1 cellular context compared by ENCODE assay signal in the genomic region with DNA sequence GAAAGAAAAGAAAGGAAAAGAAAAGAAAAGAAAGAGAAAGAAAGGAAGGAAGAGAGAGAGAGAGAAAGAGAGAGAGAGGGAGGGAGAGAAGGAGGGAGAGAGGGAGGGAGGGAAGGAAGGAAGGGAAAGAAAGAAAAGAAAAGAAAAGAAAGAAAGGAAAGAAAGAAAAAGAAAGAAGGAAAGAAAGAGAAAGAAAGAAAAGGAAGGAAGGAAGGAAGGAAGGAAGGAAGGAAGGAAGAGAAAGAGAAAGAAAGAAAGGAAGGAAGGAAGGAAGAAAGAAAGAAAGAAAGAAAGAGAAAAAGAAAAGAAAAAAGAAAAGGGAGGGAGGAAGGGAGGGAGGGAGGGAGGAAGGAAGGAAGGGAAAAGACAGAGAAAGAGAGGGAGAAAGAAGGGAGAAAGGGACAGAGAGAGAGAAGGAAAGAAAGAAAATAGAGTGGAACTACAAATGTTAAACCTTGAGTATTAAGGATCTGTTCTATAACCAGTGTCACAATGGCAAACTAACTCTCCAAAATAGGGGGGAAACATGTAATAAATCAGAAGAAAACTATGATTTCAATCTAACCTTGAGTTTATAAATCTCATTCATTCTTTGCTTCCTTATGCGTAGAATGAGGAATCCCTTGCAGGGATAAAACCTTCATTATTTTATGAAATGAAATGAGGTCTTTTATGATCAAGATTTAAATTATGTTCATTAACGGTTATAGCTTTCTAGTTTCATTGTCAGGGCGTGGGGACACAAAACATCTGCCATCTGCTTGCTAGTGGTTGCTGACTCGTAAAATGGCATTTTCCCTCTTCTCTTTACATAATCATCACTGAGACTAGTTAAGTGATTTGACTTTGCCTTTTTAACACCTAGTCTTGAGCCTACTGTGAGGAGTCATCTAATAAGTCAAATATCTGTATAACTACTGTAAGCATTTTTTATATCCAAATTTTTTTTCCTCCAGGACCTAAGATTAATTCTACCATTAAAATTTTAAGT.
A peak's percentile ranks its signal among the peaks of the same experiment; 100 is the strongest.
TF ChIP-seq lines count a peak whose summit lies in the region.

No MANE protein-coding gene starts in this region.

TF ChIP-seq in HEK293, 187 proteins besides CTCF, POLR2A, EP300 and RAD21 (continued from another document):
- TF ChIP-seq PRDM6 (tag by site-specific recombination; IDR thresholded peaks at IDR 0.05) (peak; percentile 20; the same call in 1 of the 2 replicates), ZNF837 (tag by site-specific recombination; IDR thresholded peaks at IDR 0.05) (no peak), ZNF792 (tag by site-specific recombination; IDR thresholded peaks at IDR 0.05) (no peak), ZIC2 (tag by site-specific recombination; IDR thresholded peaks at IDR 0.05) (no peak), PRDM1 (tag by site-specific recombination; IDR thresholded peaks at IDR 0.05) (peak; percentile 50), ZNF366 (tag by site-specific recombination; conservative IDR thresholded peaks at IDR 0.05) (peak; percentile 94), ZNF777 (tag by site-specific recombination; IDR thresholded peaks at IDR 0.05; ENCODE audit: borderline replicate concordance) (no peak), GFI1B (tag by site-specific recombination; IDR thresholded peaks at IDR 0.05) (no peak), ZNF223 (tag by site-specific recombination; IDR thresholded peaks at IDR 0.05) (no peak), ZBTB48 (tag by site-specific recombination; IDR thresholded peaks at IDR 0.05) (no peak), KLF8 (tag by site-specific recombination; IDR thresholded peaks at IDR 0.05) (no peak), ZNF266 (tag by site-specific recombination; IDR thresholded peaks at IDR 0.05; ENCODE audit: low read depth) (no peak), ZNF560 (tag by site-specific recombination; IDR thresholded peaks at IDR 0.05; ENCODE audit: borderline replicate concordance) (no peak), KLF16 (tag by site-specific recombination; IDR thresholded peaks at IDR 0.05) (no peak), ZNF473 (tag by site-specific recombination; IDR thresholded peaks at IDR 0.05) (no peak), ZNF600 (tag by site-specific recombination; IDR thresholded peaks at IDR 0.05) (no peak)
- TF ChIP-seq, protein P1, sequence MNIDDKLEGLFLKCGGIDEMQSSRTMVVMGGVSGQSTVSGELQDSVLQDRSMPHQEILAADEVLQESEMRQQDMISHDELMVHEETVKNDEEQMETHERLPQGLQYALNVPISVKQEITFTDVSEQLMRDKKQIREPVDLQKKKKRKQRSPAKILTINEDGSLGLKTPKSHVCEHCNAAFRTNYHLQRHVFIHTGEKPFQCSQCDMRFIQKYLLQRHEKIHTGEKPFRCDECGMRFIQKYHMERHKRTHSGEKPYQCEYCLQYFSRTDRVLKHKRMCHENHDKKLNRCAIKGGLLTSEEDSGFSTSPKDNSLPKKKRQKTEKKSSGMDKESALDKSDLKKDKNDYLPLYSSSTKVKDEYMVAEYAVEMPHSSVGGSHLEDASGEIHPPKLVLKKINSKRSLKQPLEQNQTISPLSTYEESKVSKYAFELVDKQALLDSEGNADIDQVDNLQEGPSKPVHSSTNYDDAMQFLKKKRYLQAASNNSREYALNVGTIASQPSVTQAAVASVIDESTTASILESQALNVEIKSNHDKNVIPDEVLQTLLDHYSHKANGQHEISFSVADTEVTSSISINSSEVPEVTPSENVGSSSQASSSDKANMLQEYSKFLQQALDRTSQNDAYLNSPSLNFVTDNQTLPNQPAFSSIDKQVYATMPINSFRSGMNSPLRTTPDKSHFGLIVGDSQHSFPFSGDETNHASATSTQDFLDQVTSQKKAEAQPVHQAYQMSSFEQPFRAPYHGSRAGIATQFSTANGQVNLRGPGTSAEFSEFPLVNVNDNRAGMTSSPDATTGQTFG (tag by site-specific recombination; IDR thresholded peaks at IDR 0.05; ENCODE audit: borderline replicate concordance) = no peak
